8 cellular contexts compared by ENCODE assay signal in the genomic region with DNA sequence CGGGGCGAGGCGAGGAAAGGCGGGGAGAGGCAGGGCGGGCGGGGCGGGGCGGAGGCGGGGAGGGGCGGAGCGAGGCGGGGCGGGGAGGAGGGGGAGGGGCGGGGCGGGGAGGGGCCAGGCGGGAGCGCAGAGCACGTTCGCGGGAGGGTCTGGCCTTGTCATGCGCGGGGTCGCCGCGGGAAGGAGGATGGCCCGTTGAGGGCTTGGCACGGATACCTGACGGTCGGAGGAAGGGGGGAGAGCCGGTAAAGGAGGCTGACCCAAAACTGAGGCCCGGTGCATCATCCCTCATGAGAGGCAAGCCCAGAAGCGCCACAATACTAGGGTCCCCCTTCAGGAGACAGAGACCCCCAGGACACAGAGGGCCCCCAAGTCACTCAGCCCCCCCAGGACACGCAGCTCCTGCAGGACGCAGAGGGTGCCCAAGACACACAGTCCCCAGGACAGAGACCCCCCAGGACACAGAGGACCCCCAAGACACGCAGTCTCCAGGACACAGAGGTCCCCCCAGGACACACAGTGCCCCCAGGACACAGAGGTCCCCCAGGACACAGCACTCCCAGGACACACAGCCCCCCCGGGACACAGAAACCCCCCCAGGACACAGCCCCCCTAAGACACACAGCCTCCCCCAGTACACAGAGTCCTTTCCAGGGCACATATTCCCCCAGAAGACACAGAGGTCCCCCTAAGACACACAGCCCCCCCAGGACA. TPM values are rescaled to one million over a fixed set of nuclear protein-coding genes. Genes with fewer than 3 reads are reported as not detected.
DNase-seq lines count a peak whose midpoint lies in the region; ATAC-seq, FAIRE-seq and TF ChIP-seq lines count a peak whose summit lies in the region.

No MANE protein-coding gene starts in this region.

- H3K27me3 ChIP-seq in GM12878 (replicated peaks in 1 of 2; ENCODE audit: control insufficient read depth in 2 of 2, insufficient read depth in 2 of 2, low read length in 1 of 2): no peaks in the 10 kb centered on the region

- H3K4me1 Mint-ChIP-seq in activated CD4-positive, alpha-beta T cell treated with anti-CD3 and anti-CD28 coated beads, Interleukin-2, amount 10 ng/mL, durations not matched to agents 24 days and 14 days: peaks cover 18% of the 10 kb centered on the region
- peaks cover 21 to 24% of the 10 kb centered on the region in 2 donors for H3K4me1 Mint-ChIP-seq in immature natural killer cell
- H3K4me1 Mint-ChIP-seq in stimulated activated effector memory CD8-positive, alpha-beta T cell treated with anti-CD3 and anti-CD28 coated beads, Interleukin-12 subunit alpha, Interleukin-12 subunit beta, amount 100 ng/mL, for 72 hours: peaks cover 36% of the 10 kb centered on the region

- H3K9me3 Mint-ChIP-seq in activated CD4-positive, alpha-beta T cell treated with anti-CD3 and anti-CD28 coated beads, Interleukin-2, amount 10 ng/mL, durations not matched to agents 24 days and 14 days: no peaks in the 10 kb centered on the region
- no peaks in the 10 kb centered on the region for H3K9me3 Mint-ChIP-seq in immature natural killer cell
- no peaks in the 10 kb centered on the region for H3K9me3 Mint-ChIP-seq in stimulated activated effector memory CD8-positive, alpha-beta T cell treated with anti-CD3 and anti-CD28 coated beads, Interleukin-12 subunit alpha, Interleukin-12 subunit beta, amount 100 ng/mL, for 72 hours

- intact Hi-C loops in activated CD4-positive, alpha-beta T cell treated with anti-CD3 and anti-CD28 coated beads, Interleukin-2, amount 10 ng/mL, durations not matched to agents 24 days and 14 days (cut with micrococcal nuclease): loop anchor here (1.0 to 5.0 kb wide), 3 partner anchors 50 to 197 kb away; a partner anchor contains a TSS
- intact Hi-C loops in GM12878 (cut with micrococcal nuclease; ENCODE audit: unreplicated experiment): loop anchor here (10.0 kb wide), 1 partner anchor 106 kb away; a partner anchor contains a TSS

- peak overlapping the region; percentile 60 for H2AFZ ChIP-seq in GM12878 (ENCODE audit: control insufficient read depth, low read depth, low read length)

- no peak for ATAC-seq in GM12878
- ATAC-seq in stimulated activated effector memory CD8-positive, alpha-beta T cell treated with anti-CD3 and anti-CD28 coated beads, Interleukin-12 subunit alpha, Interleukin-12 subunit beta, amount 100 ng/mL, for 72 hours: no peak
- ATAC-seq in GM21447 (IDR thresholded peaks at IDR 0.05; ENCODE audit: unreplicated experiment): no peak

- POLR2A ChIA-PET in GM12878 (lab: Charles Lee): interaction anchor here (0.6 kb wide), 1 partner anchor 116 kb away, joined by 3 read pairs; no protein-coding TSS in a partner anchor

- in situ Hi-C loops in GM12878 (cut with MboI): no loop called here

- TF ChIP-seq RAD21 in GM12878 (IDR thresholded peaks at IDR 0.05; ENCODE audit: insufficient read depth, low read depth, low read length): no peak

- peak overlapping the region; percentile 75 for H3K4me3 Mint-ChIP-seq in activated CD4-positive, alpha-beta T cell treated with anti-CD3 and anti-CD28 coated beads, Interleukin-2, amount 10 ng/mL, durations not matched to agents 24 days and 14 days
- peak overlapping the region in 4 of 5 donors; percentile 56 to 68 (median 62) for H3K4me3 Mint-ChIP-seq in immature natural killer cell
- peak overlapping the region; percentile 84 for H3K4me3 Mint-ChIP-seq in stimulated activated effector memory CD8-positive, alpha-beta T cell treated with anti-CD3 and anti-CD28 coated beads, Interleukin-12 subunit alpha, Interleukin-12 subunit beta, amount 100 ng/mL, for 72 hours

- CTCF ChIA-PET in GM12878 (lab: Yijun Ruan, JAX): no interaction called here

- H3K4me3 ChIP-seq in GM12878: peak overlapping the region; percentile 50; the same call in 1 of the 2 replicates

- peak overlapping the region; percentile 67 for H3K27ac Mint-ChIP-seq in activated CD4-positive, alpha-beta T cell treated with anti-CD3 and anti-CD28 coated beads, Interleukin-2, amount 10 ng/mL, durations not matched to agents 24 days and 14 days
- H3K27ac Mint-ChIP-seq in immature natural killer cell: peak overlapping the region in 5 of 6 donors; percentile 31 to 86 (median 70)
- peak overlapping the region; percentile 83 for H3K27ac Mint-ChIP-seq in stimulated activated effector memory CD8-positive, alpha-beta T cell treated with anti-CD3 and anti-CD28 coated beads, Interleukin-12 subunit alpha, Interleukin-12 subunit beta, amount 100 ng/mL, for 72 hours

- TF ChIP-seq EP300 in GM12878 (IDR thresholded peaks at IDR 0.05; ENCODE audit: borderline replicate concordance in 1 of 2, control insufficient read depth in 1 of 2, low read depth in 2 of 2, low read length in 2 of 2): no peak

- H4K20me1 ChIP-seq in GM12878 (ENCODE audit: control insufficient read depth, insufficient read depth): peaks cover 8% of the 10 kb centered on the region

- no peak for TF ChIP-seq CTCF in GM12878 (IDR thresholded peaks at IDR 0.05 in 2 of 3, conservative IDR thresholded peaks at IDR 0.05 in 1 of 3; ENCODE audit: control insufficient read depth in 2 of 3, extremely low read depth in 1 of 3, insufficient read depth in 1 of 3, low read depth in 3 of 3, low read length in 3 of 3)

- peaks cover 2 to 7% of the 10 kb centered on the region in 2 experiments for H3K36me3 ChIP-seq in GM12878 (ENCODE audit: control insufficient read depth in 2 of 2, insufficient read depth in 2 of 2, low read length in 1 of 2)

- 32% methylated on average over 9 of the region's 36 CpGs for WGBS in GM12878 (ENCODE audit: insufficient coverage, insufficient replicate concordance, low lambda C conversion rate, missing lambda C conversion rate)

- H3K36me3 Mint-ChIP-seq in activated CD4-positive, alpha-beta T cell treated with anti-CD3 and anti-CD28 coated beads, Interleukin-2, amount 10 ng/mL, durations not matched to agents 24 days and 14 days (ENCODE audit: low read depth): peaks cover 9% of the 10 kb centered on the region
- peaks cover 0 to 3% (median 0%) of the 10 kb centered on the region in 3 donors for H3K36me3 Mint-ChIP-seq in immature natural killer cell
- H3K36me3 Mint-ChIP-seq in stimulated activated effector memory CD8-positive, alpha-beta T cell treated with anti-CD3 and anti-CD28 coated beads, Interleukin-12 subunit alpha, Interleukin-12 subunit beta, amount 100 ng/mL, for 72 hours: peaks cover 45% of the 10 kb centered on the region

- BruUV-seq in GM12878 (replicated peaks; lab: Mats Ljungman, UMichigan): no TSS peak

- peak; percentile 87 for DNase-seq in activated CD4-positive, alpha-beta T cell treated with anti-CD3 and anti-CD28 coated beads, Interleukin-2, amount 10 ng/mL, durations not matched to agents 24 days and 14 days
- no peak for DNase-seq in activated CD4-positive, alpha-beta T cell treated with anti-CD3 and anti-CD28 coated beads for 48 hours
- peak; percentile 68 for DNase-seq in NCI-H345 (lab: John Stamatoyannopoulos, UW)
- DNase-seq in GM12878 (ENCODE audit: low read depth, low spot score): no peak
- DNase-seq in immature natural killer cell: peak in 1 of 3 donors; percentile 35
- DNase-seq in stimulated activated effector memory CD8-positive, alpha-beta T cell treated with anti-CD3 and anti-CD28 coated beads, Interleukin-12 subunit alpha, Interleukin-12 subunit beta, amount 100 ng/mL, for 72 hours (ENCODE audit: low spot score in 2 of 2): peak; percentile 28 to 78
- DNase-seq in NOMO-1 treated with DMSO at 0.1 percent for 48 hours (lab: John Stamatoyannopoulos, UW; ENCODE audit: unreplicated experiment): no peak

- H3K4me1 ChIP-seq in GM12878 (ENCODE audit: control insufficient read depth, insufficient read depth, low read length): no peaks in the 10 kb centered on the region

- SMC1A ChIA-PET in GM12878 (lab: Charles Lee; ENCODE audit: uncharacterized antibody, unreplicated experiment): no interaction called here

- no peak overlapping the region for H3K27ac ChIP-seq in GM12878 (ENCODE audit: control insufficient read depth, insufficient read depth)

- TF ChIP-seq POLR2A in GM12878 (IDR thresholded peaks at IDR 0.05; ENCODE audit: low read depth, low read length): no peak

- peak overlapping the region; percentile 71 for H3K4me2 ChIP-seq in GM12878 (ENCODE audit: control insufficient read depth, insufficient read depth)

- RAD21 ChIA-PET in GM12878 (lab: Charles Lee; ENCODE audit: unreplicated experiment): no interaction called here

- no peak for FAIRE-seq in GM12878 (lab: Jason Lieb, UNC)

- no peaks in the 10 kb centered on the region for H3K9me3 ChIP-seq in GM12878 (replicated peaks; ENCODE audit: control insufficient read depth, insufficient read depth, low read length)

- peaks cover 41% of the 10 kb centered on the region for H3K79me2 ChIP-seq in GM12878 (ENCODE audit: control insufficient read depth, insufficient read depth, low read length)

- H3K27me3 Mint-ChIP-seq in activated CD4-positive, alpha-beta T cell treated with anti-CD3 and anti-CD28 coated beads, Interleukin-2, amount 10 ng/mL, durations not matched to agents 24 days and 14 days: no peaks in the 10 kb centered on the region
- peaks cover 6 to 16% (median 6%) of the 10 kb centered on the region in 3 donors for H3K27me3 Mint-ChIP-seq in immature natural killer cell (ENCODE audit: low read depth in 3 of 3)

- H3K9ac ChIP-seq in GM12878 (ENCODE audit: control insufficient read depth, insufficient read depth, low read length): no peak overlapping the region

RNA-seq across cellular contexts. Expression of a gene that starts 0.7 kb away (rescaled TPM):
- 62.8 and 66.8 TPM in 2 replicates for total RNA-seq in activated CD4-positive, alpha-beta T cell treated with anti-CD3 and anti-CD28 coated beads, Interleukin-2, amount 10 ng/mL, durations not matched to agents 24 days and 14 days
- 85.3 and 88.7 TPM in 2 replicates for total RNA-seq in GM12878 (2013; cell fraction: nucleolus; rRNA removed)
- 27.6 and 35.7 TPM in 2 replicates for total RNA-seq in GM12878 (2014; rRNA removed)
- total RNA-seq in GM12878 (2014; rRNA removed; fragmentation: Illumina TruSeq; extraction: Trizol): 20.1 and 22.7 TPM in 2 replicates
- total RNA-seq in GM12878 (2021): 26.5 and 26.7 TPM in 2 replicates
- 27.1 TPM for polyA plus RNA-seq in GM12878 (2011; ENCODE audit: low read depth)
- polyA plus RNA-seq in GM12878 (2011; rRNA removed): 66.9 and 73.7 TPM in 2 replicates
- 63.8 and 67.7 TPM in 2 replicates for polyA plus RNA-seq in GM12878 (2011; cell fraction: cytosol; rRNA removed)
- 167 and 250 TPM in 2 replicates for polyA plus RNA-seq in GM12878 (2011; cell fraction: nucleus; rRNA removed)
- 44.4 and 51.0 TPM in 2 replicates for polyA plus RNA-seq in GM12878 (2012)
- polyA plus RNA-seq in GM12878 (2014; fragmentation: Illumina TruSeq; extraction: Trizol): 20.7 and 24.4 TPM in 2 replicates
- 1 to 10 TPM; 1.0 to 2.5 TPM for polyA plus RNA-seq in GM12878 (2014; fragmentation: Nextera tagmentation; extraction: Ambion mirVana)
- 34.4 and 37.1 TPM in 2 replicates for polyA plus RNA-seq in GM12878 (2014; rRNA removed)
- polyA plus RNA-seq in GM12878 (2016; fragmentation: Nextera tagmentation; extraction: Ambion mirVana): 10 to 100 TPM; 26.7 to 31.2 TPM
- polyA minus RNA-seq in GM12878 (2011; rRNA and poly(A)+ RNA removed): 33.8 and 47.2 TPM in 2 replicates
- polyA minus RNA-seq in GM12878 (2011; cell fraction: cytosol; rRNA and poly(A)+ RNA removed): 17.6 and 23.0 TPM in 2 replicates
- polyA minus RNA-seq in GM12878 (2011; cell fraction: nucleus; rRNA and poly(A)+ RNA removed): 35.7 and 37.6 TPM in 2 replicates
- 10 to 100 TPM; 34.3 to 65.5 (median 48.9) TPM for polyA plus RNA-seq in immature natural killer cell

RNA-seq across cellular contexts. Expression of a gene that starts 49.6 kb away (rescaled TPM):
- 4.9 and 5.4 TPM in 2 replicates for total RNA-seq in activated CD4-positive, alpha-beta T cell treated with anti-CD3 and anti-CD28 coated beads, Interleukin-2, amount 10 ng/mL, durations not matched to agents 24 days and 14 days
- 4.1 and 4.6 TPM in 2 replicates for total RNA-seq in GM12878 (2013; cell fraction: nucleolus; rRNA removed)
- total RNA-seq in GM12878 (2014; rRNA removed): 0.65 and 2.3 TPM in 2 replicates
- 0.36 and 0.41 TPM in 2 replicates for total RNA-seq in GM12878 (2014; rRNA removed; fragmentation: Illumina TruSeq; extraction: Trizol)
- 1.6 and 1.9 TPM in 2 replicates for total RNA-seq in GM12878 (2021)
- polyA plus RNA-seq in GM12878 (2011; ENCODE audit: low read depth): 1.0 TPM
- polyA plus RNA-seq in GM12878 (2011; rRNA removed): 0.98 and 1.2 TPM in 2 replicates
- 1.8 TPM in 2 replicates for polyA plus RNA-seq in GM12878 (2011; cell fraction: cytosol; rRNA removed)
- polyA plus RNA-seq in GM12878 (2011; cell fraction: nucleus; rRNA removed): 2.9 and 3.5 TPM in 2 replicates
- 3.5 and 6.7 TPM in 2 replicates for polyA plus RNA-seq in GM12878 (2012)
- polyA plus RNA-seq in GM12878 (2014; fragmentation: Illumina TruSeq; extraction: Trizol): 0.11 and 0.94 TPM in 2 replicates
- under 1 TPM; 0.06 to 0.42 TPM for polyA plus RNA-seq in GM12878 (2014; fragmentation: Nextera tagmentation; extraction: Ambion mirVana)
- polyA plus RNA-seq in GM12878 (2014; rRNA removed): 2.4 and 3.2 TPM in 2 replicates
- polyA plus RNA-seq in GM12878 (2016; fragmentation: Nextera tagmentation; extraction: Ambion mirVana): 1 to 10 TPM; 2.4 to 2.8 TPM
- 0.44 and 1.5 TPM in 2 replicates for polyA minus RNA-seq in GM12878 (2011; rRNA and poly(A)+ RNA removed)
- not detected in 2 replicates for polyA minus RNA-seq in GM12878 (2011; cell fraction: cytosol; rRNA and poly(A)+ RNA removed)
- polyA minus RNA-seq in GM12878 (2011; cell fraction: nucleus; rRNA and poly(A)+ RNA removed): 0.36 and 0.86 TPM in 2 replicates
- polyA plus RNA-seq in immature natural killer cell: 1 to 10 TPM; 3.1 to 4.4 (median 3.9) TPM

Comparison
In these comparisons a context has a peak if more than half of its experiments do, and no peak if none do; other contexts are left out.
1. DNase-seq: peak in activated CD4-positive, alpha-beta T cell treated with anti-CD3 and anti-CD28 coated beads, Interleukin-2, amount 10 ng/mL, durations not matched to agents 24 days and 14 days (single experiment), NCI-H345 (single experiment) and stimulated activated effector memory CD8-positive, alpha-beta T cell treated with anti-CD3 and anti-CD28 coated beads, Interleukin-12 subunit alpha, Interleukin-12 subunit beta, amount 100 ng/mL, for 72 hours (2 of 2); none in activated CD4-positive, alpha-beta T cell treated with anti-CD3 and anti-CD28 coated beads for 48 hours (single experiment), GM12878 (single experiment) and NOMO-1 treated with DMSO at 0.1 percent for 48 hours (single experiment).
2. Peak in every context shown above with its lines, with median percentiles within 50 percentile points of each other: H3K27ac Mint-ChIP-seq and H3K4me3 Mint-ChIP-seq.